In the genomic region with DNA sequence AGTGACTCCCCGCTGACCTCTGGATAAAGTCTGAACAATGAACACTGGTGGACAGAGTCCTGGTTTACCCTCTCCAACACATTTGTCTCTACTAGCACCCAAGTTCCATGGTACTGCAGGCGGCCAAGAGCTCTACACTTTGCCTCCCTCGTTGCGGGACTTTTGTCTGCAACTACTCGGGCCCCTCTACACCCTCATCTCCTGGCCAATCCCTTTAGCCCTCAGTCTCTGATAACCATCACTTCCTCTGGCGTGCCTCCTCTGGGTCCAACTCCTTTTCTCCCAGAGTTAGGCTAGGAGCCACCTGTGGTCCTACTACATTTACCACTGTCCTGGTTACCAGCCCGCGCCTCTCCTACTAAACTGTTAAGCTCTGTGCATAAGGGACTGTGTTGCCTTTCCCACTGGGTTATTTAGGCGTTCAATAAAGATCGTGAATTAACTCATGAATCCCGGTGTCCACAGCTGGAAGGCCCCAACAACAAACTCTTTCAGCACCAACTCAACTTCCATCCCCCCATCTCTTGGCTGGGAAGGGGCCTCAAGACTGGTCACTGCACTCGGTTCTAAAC, we compare ENCODE assay signal across 8 cellular contexts. TPM values are rescaled to one million over a fixed set of nuclear protein-coding genes. Genes with fewer than 3 reads are reported as not detected.
DNase-seq lines count a peak whose midpoint lies in the region; ATAC-seq lines count a peak whose summit lies in the region.

No MANE protein-coding gene starts in this region.

- no peaks in the 10 kb centered on the region for H3K9me3 ChIP-seq in CD4-positive, CD25-positive, alpha-beta regulatory T cell (ENCODE audit: control insufficient read depth in 2 of 2, low read length in 2 of 2)
- H3K9me3 ChIP-seq in HUES64 (ENCODE audit: insufficient read depth, low read depth, low read length): no peaks in the 10 kb centered on the region

- peaks cover 0 to 3% (median 0%) of the 10 kb centered on the region in 7 donors for H3K9me3 Mint-ChIP-seq in CD4-positive, CD25-positive, alpha-beta regulatory T cell
- H3K9me3 Mint-ChIP-seq in activated naive CD8-positive, alpha-beta T cell treated with anti-CD3 and anti-CD28 coated beads, Interleukin-2, amount 50 U/mL, for 24 hours: no peaks in the 10 kb centered on the region
- no peaks in the 10 kb centered on the region for H3K9me3 Mint-ChIP-seq in stimulated activated effector memory CD8-positive, alpha-beta T cell treated with anti-CD3 and anti-CD28 coated beads, Interleukin-12 subunit alpha, Interleukin-12 subunit beta, amount 100 ng/mL, for 72 hours

- H3K9ac ChIP-seq in HUES64 (ENCODE audit: low read depth, low read length): peak overlapping the region; percentile 89

- peaks cover 30% of the 10 kb centered on the region for H3K4me1 ChIP-seq in CD4-positive, CD25-positive, alpha-beta regulatory T cell (ENCODE audit: control insufficient read depth, insufficient read depth, low read length, poor library complexity, severe bottlenecking)
- H3K4me1 ChIP-seq in HUES64 (ENCODE audit: insufficient read depth, low read length): peaks cover 12% of the 10 kb centered on the region; the same call in 1 of the 2 replicates

- 16% methylated on average over 12 of the region's 12 CpGs for WGBS in HUES64

- H3K36me3 Mint-ChIP-seq in CD4-positive, CD25-positive, alpha-beta regulatory T cell: peaks cover 7% of the 10 kb centered on the region
- H3K36me3 Mint-ChIP-seq in activated naive CD8-positive, alpha-beta T cell treated with anti-CD3 and anti-CD28 coated beads, Interleukin-2, amount 50 U/mL, for 24 hours (ENCODE audit: low read depth): peaks cover 13% of the 10 kb centered on the region
- peaks cover 28% of the 10 kb centered on the region for H3K36me3 Mint-ChIP-seq in stimulated activated effector memory CD8-positive, alpha-beta T cell treated with anti-CD3 and anti-CD28 coated beads, Interleukin-12 subunit alpha, Interleukin-12 subunit beta, amount 100 ng/mL, for 72 hours

- H3K27me3 Mint-ChIP-seq in CD4-positive, CD25-positive, alpha-beta regulatory T cell: no peaks in the 10 kb centered on the region
- no peaks in the 10 kb centered on the region for H3K27me3 Mint-ChIP-seq in activated naive CD8-positive, alpha-beta T cell treated with anti-CD3 and anti-CD28 coated beads, Interleukin-2, amount 50 U/mL, for 24 hours

- peaks cover 26 to 63% (median 52%) of the 10 kb centered on the region in 4 donors for H3K4me1 Mint-ChIP-seq in CD4-positive, CD25-positive, alpha-beta regulatory T cell
- peaks cover 46% of the 10 kb centered on the region for H3K4me1 Mint-ChIP-seq in activated naive CD8-positive, alpha-beta T cell treated with anti-CD3 and anti-CD28 coated beads, Interleukin-2, amount 50 U/mL, for 24 hours
- H3K4me1 Mint-ChIP-seq in stimulated activated effector memory CD8-positive, alpha-beta T cell treated with anti-CD3 and anti-CD28 coated beads, Interleukin-12 subunit alpha, Interleukin-12 subunit beta, amount 100 ng/mL, for 72 hours: peaks cover 57% of the 10 kb centered on the region

- H3K4me3 Mint-ChIP-seq in CD4-positive, CD25-positive, alpha-beta regulatory T cell: peak overlapping the region; percentile 86 to 98 (median 96)
- peak overlapping the region; percentile 94 for H3K4me3 Mint-ChIP-seq in activated naive CD8-positive, alpha-beta T cell treated with anti-CD3 and anti-CD28 coated beads, Interleukin-2, amount 50 U/mL, for 24 hours
- peak overlapping the region; percentile 87 for H3K4me3 Mint-ChIP-seq in stimulated activated effector memory CD8-positive, alpha-beta T cell treated with anti-CD3 and anti-CD28 coated beads, Interleukin-12 subunit alpha, Interleukin-12 subunit beta, amount 100 ng/mL, for 72 hours

- peak overlapping the region; percentile 85 for H3K27ac ChIP-seq in CD4-positive, CD25-positive, alpha-beta regulatory T cell (ENCODE audit: insufficient read depth, low read length, poor library complexity, severe bottlenecking)
- H3K27ac ChIP-seq in HUES64 (ENCODE audit: low read depth, low read length): peak overlapping the region; percentile 86

- H3K27me3 ChIP-seq in CD4-positive, CD25-positive, alpha-beta regulatory T cell (ENCODE audit: control insufficient read depth, insufficient read depth, low read length): no peaks in the 10 kb centered on the region
- no peaks in the 10 kb centered on the region for H3K27me3 ChIP-seq in HUES64 (ENCODE audit: insufficient read depth, low read length)

- peak overlapping the region; percentile 94 for H3K4me3 ChIP-seq in CD4-positive, CD25-positive, alpha-beta regulatory T cell (ENCODE audit: low read depth, low read length)
- peak overlapping the region; percentile 79 for H3K4me3 ChIP-seq in HUES64 (ENCODE audit: low read length)

- ATAC-seq in CD4-positive, CD25-positive, alpha-beta regulatory T cell (ENCODE audit: low read depth in 2 of 2): no peak
- no peak for ATAC-seq in activated naive CD8-positive, alpha-beta T cell treated with anti-CD3 and anti-CD28 coated beads, Interleukin-2, amount 50 U/mL, for 24 hours
- no peak for ATAC-seq in stimulated activated effector memory CD8-positive, alpha-beta T cell treated with anti-CD3 and anti-CD28 coated beads, Interleukin-12 subunit alpha, Interleukin-12 subunit beta, amount 100 ng/mL, for 72 hours
- no peak for ATAC-seq in esophagus mucosa

- peaks cover 5% of the 10 kb centered on the region for H3K36me3 ChIP-seq in CD4-positive, CD25-positive, alpha-beta regulatory T cell (ENCODE audit: control insufficient read depth, insufficient read depth, low read length)
- peaks cover 12% of the 10 kb centered on the region for H3K36me3 ChIP-seq in HUES64 (ENCODE audit: insufficient read depth, low read length)

- no peak for DNase-seq in CD4-positive, CD25-positive, alpha-beta regulatory T cell
- no peak for DNase-seq in activated naive CD8-positive, alpha-beta T cell treated with anti-CD3 and anti-CD28 coated beads, Interleukin-2, amount 50 U/mL, for 24 hours
- peak; percentile 23 for DNase-seq in iPS-NIHi11 (ENCODE audit: low spot score)
- DNase-seq in stimulated activated effector memory CD8-positive, alpha-beta T cell treated with anti-CD3 and anti-CD28 coated beads, Interleukin-12 subunit alpha, Interleukin-12 subunit beta, amount 100 ng/mL, for 72 hours (ENCODE audit: low spot score in 2 of 2): no peak
- DNase-seq in NCI-H446 treated with DMSO at 0.1 percent for 48 hours (lab: John Stamatoyannopoulos, UW): no peak
- no peak for DNase-seq in NCI-H1417 (lab: John Stamatoyannopoulos, UW)

- peak overlapping the region; percentile 96 to 99 (median 99) for H3K27ac Mint-ChIP-seq in CD4-positive, CD25-positive, alpha-beta regulatory T cell
- peak overlapping the region; percentile 95 for H3K27ac Mint-ChIP-seq in activated naive CD8-positive, alpha-beta T cell treated with anti-CD3 and anti-CD28 coated beads, Interleukin-2, amount 50 U/mL, for 24 hours
- peak overlapping the region; percentile 94 for H3K27ac Mint-ChIP-seq in stimulated activated effector memory CD8-positive, alpha-beta T cell treated with anti-CD3 and anti-CD28 coated beads, Interleukin-12 subunit alpha, Interleukin-12 subunit beta, amount 100 ng/mL, for 72 hours

RNA-seq across cellular contexts. Expression of gene HDHD2, which starts 0.8 kb away (rescaled TPM):
- 18.7 TPM for total RNA-seq in CD4-positive, CD25-positive, alpha-beta regulatory T cell
- polyA plus RNA-seq in CD4-positive, CD25-positive, alpha-beta regulatory T cell: 10 to 100 TPM; 39.4 to 46.7 (median 44.7) TPM
- 33.8 TPM for polyA plus RNA-seq in HUES64 (2013, experiment 1 of 2)
- 37.7 TPM for polyA plus RNA-seq in HUES64 (2013, experiment 2 of 2)
- 28.5 TPM for total RNA-seq in esophagus mucosa

RNA-seq across cellular contexts. Expression of gene IER3IP1, which starts 26.6 kb away (rescaled TPM):
- 5.3 TPM for total RNA-seq in CD4-positive, CD25-positive, alpha-beta regulatory T cell
- polyA plus RNA-seq in CD4-positive, CD25-positive, alpha-beta regulatory T cell: 10 to 100 TPM; 16.6 to 18.9 (median 17.7) TPM
- polyA plus RNA-seq in HUES64 (2013, experiment 1 of 2): 11.6 TPM
- 14.5 TPM for polyA plus RNA-seq in HUES64 (2013, experiment 2 of 2)
- 7.1 TPM for total RNA-seq in esophagus mucosa
